Comparison of ENCODE assay signal across 15 cellular contexts in genomic region chr17:19703776-19704371, GRCh38. TPM values are rescaled to one million over a fixed set of nuclear protein-coding genes. Genes with fewer than 3 reads are reported as not detected.
DNase-seq lines count a peak whose midpoint lies in the region; ATAC-seq and TF ChIP-seq lines count a peak whose summit lies in the region.
"Had no signal": no experiment of that assay in that cellular context is flagged by ENCODE, and none has a peak within 500 bp of the region (broad histone marks: within the 10 kb centered on the region; RNA-seq: fewer than 3 reads in every experiment).

No MANE protein-coding gene starts in this region.

- peak overlapping the region; percentile 88 for H2BK5ac ChIP-seq in neuronal stem cell (ENCODE audit: low read length)

- H2BK15ac ChIP-seq in neuronal stem cell (ENCODE audit: low read length), result peak overlapping the region; percentile 7

- no peaks in the 10 kb centered on the region for H3K9me3 Mint-ChIP-seq in Caco-2 (ENCODE audit: unreplicated experiment)

- H4K91ac ChIP-seq in neuronal stem cell (ENCODE audit: low read depth, low read length, poor library complexity), result no peak overlapping the region

- H3K27ac ChIP-seq in neuronal stem cell (replicated peaks; ENCODE audit: low read length), result peak overlapping the region; percentile 27
- H3K27ac ChIP-seq: neutrophil had no signal

- no peak overlapping the region for H3K4me2 ChIP-seq in neuronal stem cell (ENCODE audit: insufficient read depth, low read length, poor library complexity, severe bottlenecking)

- H3K36me3 Mint-ChIP-seq in Caco-2 (ENCODE audit: insufficient read depth, unreplicated experiment), result no peaks in the 10 kb centered on the region

- H3K27ac Mint-ChIP-seq in Caco-2 (ENCODE audit: unreplicated experiment), result peak overlapping the region; percentile 73

- peak in 1 of 2 experiments; percentile 68 for DNase-seq in Caco-2
- DNase-seq in left ventricle myocardium superior, result peak; percentile 55
- no peak for DNase-seq in neuronal stem cell (ENCODE audit: low spot score)
- DNase-seq in GF-D8 (lab: John Stamatoyannopoulos, UW), result no peak
- no peak for DNase-seq in NCI-H1092 (lab: John Stamatoyannopoulos, UW)
- no peak for DNase-seq in HuH-7 (ENCODE audit: low spot score)
- DNase-seq in hepatic stellate cell (ENCODE audit: low spot score), result no peak
- DNase-seq: dermis blood vessel endothelial cell; NCI-H2107; stimulated activated CD8-positive, alpha-beta memory T cell treated with anti-CD3 and anti-CD28 coated beads, Interleukin-4, amount 100 ng/mL, for 48 hours had no signal

- H3K27me3 ChIP-seq in Caco-2 (replicated peaks; ENCODE audit: control insufficient read depth, insufficient read depth, low read length) (no peaks in the 10 kb centered on the region), neuronal stem cell (ENCODE audit: control insufficient read depth in 3 of 3, insufficient read depth in 3 of 3, low read depth in 1 of 3, low read length in 3 of 3) (peaks cover 0 to under 1% (median 0%) of the 10 kb centered on the region in 3 experiments)
- H3K27me3 ChIP-seq: neutrophil had no signal

- H3K79me1 ChIP-seq in neuronal stem cell (ENCODE audit: low read depth, low read length), result no peaks in the 10 kb centered on the region

- H3K4me1 ChIP-seq in Caco-2 (peaks cover 13% of the 10 kb centered on the region), neuronal stem cell (ENCODE audit: control insufficient read depth in 2 of 2, insufficient read depth in 1 of 2, low read depth in 1 of 2, low read length in 2 of 2) (peaks cover 19 to 40% of the 10 kb centered on the region in 2 donors)

- no peaks in the 10 kb centered on the region for H3K27me3 Mint-ChIP-seq in Caco-2 (ENCODE audit: insufficient read depth, unreplicated experiment)

- H3K18ac ChIP-seq in neuronal stem cell (ENCODE audit: low read length), result peak overlapping the region; percentile 68

- peak overlapping the region; percentile 94 for H2AK5ac ChIP-seq in neuronal stem cell (ENCODE audit: low read depth, low read length)

- H2AFZ ChIP-seq in neuronal stem cell (ENCODE audit: low read length), result peak overlapping the region; percentile 64

- no peaks in the 10 kb centered on the region for H3K36me3 ChIP-seq in Caco-2 (ENCODE audit: control insufficient read depth, insufficient read depth, low read length)
- no peaks in the 10 kb centered on the region for H3K36me3 ChIP-seq in neuronal stem cell (replicated peaks in 1 of 2; ENCODE audit: control insufficient read depth in 2 of 2, insufficient read depth in 2 of 2, low read length in 2 of 2)
- H3K36me3 ChIP-seq: neutrophil had no signal

- peak overlapping the region; percentile 9 for H3K4me3 Mint-ChIP-seq in Caco-2 (ENCODE audit: unreplicated experiment)

- H3K14ac ChIP-seq in neuronal stem cell (ENCODE audit: low read length), result no peak overlapping the region

- POLR2A ChIA-PET in Caco-2 (lab: Charles Lee), result no interaction called here

- ATAC-seq in SK-N-SH treated with all-trans-retinoic acid at 6 μM for 48 hours (peak; percentile 21), left ventricle myocardium superior (peak; percentile 65)

- no TSS peak for BruUV-seq in Caco-2 (replicated peaks; lab: Mats Ljungman, UMichigan)

- WGBS in neuronal stem cell (ENCODE audit: extremely low coverage in 2 of 2, insufficient read length in 2 of 2, insufficient replicate concordance in 1 of 2), 2 donors, result no CpG with 5 or more reads among the region's 14 CpGs

- H3K9me3 ChIP-seq in Caco-2 (no peaks in the 10 kb centered on the region), neuronal stem cell (replicated peaks in 1 of 2; ENCODE audit: control insufficient read depth in 2 of 2, insufficient read depth in 1 of 2, low read depth in 1 of 2, low read length in 2 of 2) (no peaks in the 10 kb centered on the region)
- H3K9me3 ChIP-seq: neutrophil had no signal

- H3K4me3 ChIP-seq in Caco-2 (ENCODE audit: low read depth, low read length) (no peak overlapping the region), neuronal stem cell (ENCODE audit: low read length in 2 of 2) (no peak overlapping the region)

- H3K9ac ChIP-seq in neuronal stem cell (ENCODE audit: low read depth, low read length, poor library complexity), result peak overlapping the region; percentile 55

- H3K4me1 Mint-ChIP-seq in Caco-2 (ENCODE audit: low read depth, unreplicated experiment), result peaks cover 16% of the 10 kb centered on the region

- TF ChIP-seq CTCF in Caco-2 (IDR thresholded peaks at IDR 0.05; ENCODE audit: insufficient read depth in 1 of 2, low read depth in 1 of 2, low read length in 1 of 2, severe bottlenecking in 1 of 2, unreplicated experiment in 1 of 2), result no peak

- H3K4ac ChIP-seq in neuronal stem cell (ENCODE audit: low read length), result no peak overlapping the region

- H2BK12ac ChIP-seq in neuronal stem cell (ENCODE audit: low read length), result peak overlapping the region; percentile 86

- CTCF ChIA-PET in Caco-2 (lab: Charles Lee), result interaction anchor here (0.9 to 1.5 kb wide), 3 partner anchors 32 to 59 kb away, joined by 4 to 5 read pairs (median 5); partner anchors contain the start of gene ALDH3A2

- no peak overlapping the region for H2BK120ac ChIP-seq in neuronal stem cell (ENCODE audit: low read depth, low read length)

- H4K8ac ChIP-seq in neuronal stem cell (ENCODE audit: low read depth, low read length), result peak overlapping the region; percentile 99

- intact Hi-C loops in Caco-2 (cut with micrococcal nuclease; ENCODE audit: unreplicated experiment), result loop anchor here (5.0 kb wide), 2 partner anchors 57 to 58 kb away; partner anchors contain the start of gene ALDH3A2
- intact Hi-C loops in left ventricle myocardium superior (cut with micrococcal nuclease), result no loop called here

- H3K23ac ChIP-seq in neuronal stem cell (ENCODE audit: low read depth, low read length, poor library complexity), result peak overlapping the region; percentile 46

TF ChIP-seq in SK-N-SH treated with all-trans-retinoic acid at 6 μM for 48 hours, 23 proteins besides CTCF, POLR2A, EP300 and RAD21:
- no peak for TF ChIP-seq ZNF565 (CRISPR knock-in tag; conservative IDR thresholded peaks at IDR 0.05; ENCODE audit: low read depth)
- TF ChIP-seq ZNF70 (CRISPR knock-in tag; IDR thresholded peaks at IDR 0.05), result no peak
- no peak for TF ChIP-seq ESRRG (CRISPR knock-in tag; IDR thresholded peaks at IDR 0.05)
- TF ChIP-seq ZFP3 (CRISPR knock-in tag; IDR thresholded peaks at IDR 0.05), result no peak
- TF ChIP-seq PATZ1 (CRISPR knock-in tag; IDR thresholded peaks at IDR 0.05; ENCODE audit: borderline replicate concordance), result no peak

RNA-seq across cellular contexts. Expression of gene SLC47A2, which starts 12.5 kb away (rescaled TPM):
- total RNA-seq in Caco-2 (2022), result 0.16 and 0.20 TPM in 2 replicates
- not detected for total RNA-seq in left ventricle myocardium superior
- polyA plus RNA-seq in neuronal stem cell (2013, experiment 1 of 2), result 0.14 TPM
- 0.12 TPM for polyA plus RNA-seq in neuronal stem cell (2013, experiment 2 of 2)
- total RNA-seq: dermis blood vessel endothelial cell, fibroblast of villous mesenchyme, SK-MEL-5 had no signal
- polyA plus RNA-seq: adipose tissue had no signal

RNA-seq across cellular contexts. Expression of gene ALDH3A1, which starts 44.2 kb away (rescaled TPM):
- total RNA-seq in Caco-2 (2022), result 7.1 and 8.3 TPM in 2 replicates
- total RNA-seq in left ventricle myocardium superior, result not detected
- 0.17 TPM for polyA plus RNA-seq in neuronal stem cell (2013, experiment 1 of 2)
- polyA plus RNA-seq in neuronal stem cell (2013, experiment 2 of 2), result 0.40 TPM
- total RNA-seq: fibroblast of villous mesenchyme had no signal

RNA-seq across cellular contexts. Expression of gene ALDH3A2, which starts 55.3 kb away (rescaled TPM):
- total RNA-seq in Caco-2 (2022) (71.9 and 84.0 TPM in 2 replicates), left ventricle myocardium superior (60.4 TPM)
- polyA plus RNA-seq in neuronal stem cell (2013, experiment 1 of 2), result 45.6 TPM
- 45.4 TPM for polyA plus RNA-seq in neuronal stem cell (2013, experiment 2 of 2)
